Comparison of ENCODE assay signal across 19 cellular contexts in genomic region chr2:86275384-86275799, GRCh38.
A peak's percentile ranks its signal among the peaks of the same experiment; 100 is the strongest.
DNase-seq lines count a peak whose midpoint lies in the region; ATAC-seq, FAIRE-seq and TF ChIP-seq lines count a peak whose summit lies in the region.
"Had no signal": no experiment of that assay in that cellular context is flagged by ENCODE, and none has a peak within 500 bp of the region (broad histone marks: within the 10 kb centered on the region; RNA-seq: fewer than 3 reads in every experiment).

No MANE protein-coding gene starts in this region.

- H3K27ac Mint-ChIP-seq in activated T-cell treated with anti-CD3 and anti-CD28 coated beads, Interleukin-2, amount 50 U/mL, for 72 hours: no peak overlapping the region
- H3K27ac Mint-ChIP-seq: progenitor cell of endocrine pancreas had no signal

- H3K36me3 ChIP-seq in GM12878 (ENCODE audit: control insufficient read depth in 2 of 2, insufficient read depth in 2 of 2, low read length in 1 of 2) (no peaks in the 10 kb centered on the region), stomach (peaks cover 0 to 5% (median 2%) of the 10 kb centered on the region in 4 donors)

- peak overlapping the region; percentile 37 for H2AFZ ChIP-seq in GM12878 (ENCODE audit: control insufficient read depth, low read depth, low read length)

- BruUV-seq in GM12878 (replicated peaks; lab: Mats Ljungman, UMichigan): no TSS peak

- H3K4me3 ChIP-seq in GM12878: no peak overlapping the region
- H3K4me3 ChIP-seq in stomach: no peak overlapping the region

- no peak overlapping the region for H3K9ac ChIP-seq in GM12878 (ENCODE audit: control insufficient read depth, insufficient read depth, low read length)

- no peak for FAIRE-seq in GM12878 (lab: Jason Lieb, UNC)
- FAIRE-seq: islet of Langerhans had no signal

- in situ Hi-C loops in GM12878 (cut with MboI): no loop called here

- ATAC-seq in activated T-cell treated with anti-CD3 and anti-CD28 coated beads, Interleukin-2, amount 50 U/mL, for 72 hours (replicated peaks in 1 of 2): peak; percentile 29 to 53
- peak; percentile 37 for ATAC-seq in HG02642 (IDR thresholded peaks at IDR 0.05; ENCODE audit: poor library complexity, unreplicated experiment)
- peak; percentile 49 for ATAC-seq in GM12878
- ATAC-seq in GM18907 (IDR thresholded peaks at IDR 0.05; ENCODE audit: unreplicated experiment): no peak
- ATAC-seq in GM21381 (IDR thresholded peaks at IDR 0.05; ENCODE audit: unreplicated experiment): no peak

- no peak for DNase-seq in activated T-cell treated with anti-CD3 and anti-CD28 coated beads, Interleukin-2, amount 50 U/mL, for 72 hours
- DNase-seq in activated T-cell treated with anti-CD3 and anti-CD28 coated beads for 4 hours (no peak), GM12878 (ENCODE audit: low read depth, low spot score) (peak; percentile 32), stomach (no peak), DMS153 treated with DMSO at 0.1 percent for 48 hours (lab: John Stamatoyannopoulos, UW; ENCODE audit: unreplicated experiment) (no peak)
- DNase-seq: activated CD4-positive, CD25-positive, alpha-beta regulatory T cell; activated CD8-positive, alpha-beta memory T cell treated with anti-CD3 and anti-CD28 coated beads, Interleukin-2, amount 50 U/mL, for 4 hours; CD4-positive, alpha-beta memory T cell; DND-41; mammary epithelial cell; NCI-H1436; stimulated activated CD4-positive, alpha-beta T cell treated with anti-CD3 and anti-CD28 coated beads, Interleukin-12 subunit alpha, Interleukin-12 subunit beta, amount 100 ng/mL, for 4 hours; T-helper 1 cell had no signal

- H3K27ac ChIP-seq in GM12878 (ENCODE audit: control insufficient read depth, insufficient read depth) (peak overlapping the region; percentile 58), stomach (peak overlapping the region in 4 of 5 donors; percentile 30 to 72 (median 56))

- SMC1A ChIA-PET in GM12878 (lab: Charles Lee; ENCODE audit: uncharacterized antibody, unreplicated experiment): interaction anchor here (0.9 to 3.2 kb wide), 11 partner anchors 11 to 93 kb away, joined by 3 to 13 read pairs (median 4); no protein-coding TSS in a partner anchor

- peaks cover 12% of the 10 kb centered on the region; the same call in 2 of the 3 replicates for H3K9me3 ChIP-seq in GM12878 (replicated peaks; ENCODE audit: control insufficient read depth, insufficient read depth, low read length)
- H3K9me3 ChIP-seq in stomach: peaks cover 0 to 21% (median 17%) of the 10 kb centered on the region in 4 donors

- H3K4me1 Mint-ChIP-seq in activated T-cell treated with anti-CD3 and anti-CD28 coated beads, Interleukin-2, amount 50 U/mL, for 72 hours (ENCODE audit: low read depth): peaks cover 29% of the 10 kb centered on the region
- H3K4me1 Mint-ChIP-seq: CD4-positive, alpha-beta memory T cell had no signal

- CTCF ChIA-PET in GM12878 (lab: Yijun Ruan, JAX): interaction anchor here (1.1 to 2.3 kb wide), 9 partner anchors 15 to 55 kb away, joined by 3 to 8 read pairs (median 5); no protein-coding TSS in a partner anchor

- H3K4me1 ChIP-seq in GM12878 (ENCODE audit: control insufficient read depth, insufficient read depth, low read length): peaks cover 28% of the 10 kb centered on the region
- peaks cover 10 to 24% (median 20%) of the 10 kb centered on the region in 4 donors for H3K4me1 ChIP-seq in stomach

- TF ChIP-seq POLR2A in GM12878 (IDR thresholded peaks at IDR 0.05; ENCODE audit: low read depth, low read length): no peak
- no peak for TF ChIP-seq POLR2A in stomach (IDR thresholded peaks at IDR 0.05)

- H3K4me2 ChIP-seq in GM12878 (ENCODE audit: control insufficient read depth, insufficient read depth): no peak overlapping the region

- RAD21 ChIA-PET in GM12878 (lab: Charles Lee; ENCODE audit: unreplicated experiment): interaction anchor here (1.1 to 3.0 kb wide), 7 partner anchors 22 to 167 kb away, joined by 3 to 18 read pairs (median 8); no protein-coding TSS in a partner anchor

- intact Hi-C loops in GM12878 (cut with micrococcal nuclease; ENCODE audit: unreplicated experiment) (no loop called here), stomach (cut with DNase I; ENCODE audit: low total_unique reads) (no loop called here)

- 26% methylated on average over 4 of the region's 4 CpGs for WGBS in GM12878 (ENCODE audit: insufficient coverage, insufficient replicate concordance, low lambda C conversion rate, missing lambda C conversion rate)
- WGBS in stomach, 5 donors: 53 to 73% (median 60%) methylated on average over 4 of the region's 4 CpGs

- TF ChIP-seq EP300 in GM12878 (IDR thresholded peaks at IDR 0.05; ENCODE audit: borderline replicate concordance in 1 of 2, control insufficient read depth in 1 of 2, low read depth in 2 of 2, low read length in 2 of 2): peak in 1 of 2 experiments; percentile 38; a peak in 1 of 4 replicates
- TF ChIP-seq EP300 in stomach (IDR thresholded peaks at IDR 0.05): no peak

- no peak for TF ChIP-seq CTCF in GM12878 (IDR thresholded peaks at IDR 0.05 in 2 of 3, conservative IDR thresholded peaks at IDR 0.05 in 1 of 3; ENCODE audit: control insufficient read depth in 2 of 3, extremely low read depth in 1 of 3, insufficient read depth in 1 of 3, low read depth in 3 of 3, low read length in 3 of 3)
- TF ChIP-seq CTCF in stomach (IDR thresholded peaks at IDR 0.05): no peak

- TF ChIP-seq RAD21 in GM12878 (IDR thresholded peaks at IDR 0.05; ENCODE audit: insufficient read depth, low read depth, low read length): no peak

- H3K27me3 Mint-ChIP-seq in activated T-cell treated with anti-CD3 and anti-CD28 coated beads, Interleukin-2, amount 50 U/mL, for 72 hours (ENCODE audit: low read depth): peaks cover 6% of the 10 kb centered on the region
- H3K27me3 Mint-ChIP-seq: progenitor cell of endocrine pancreas had no signal

- H3K36me3 Mint-ChIP-seq in activated T-cell treated with anti-CD3 and anti-CD28 coated beads, Interleukin-2, amount 50 U/mL, for 72 hours (ENCODE audit: insufficient read depth in 2 of 2): peaks cover 12 to 16% of the 10 kb centered on the region in 2 donors

- POLR2A ChIA-PET in GM12878 (lab: Charles Lee): interaction anchor here (1.5 to 2.8 kb wide), 3 partner anchors 9 to 50 kb away, joined by 3 to 21 read pairs (median 3); no protein-coding TSS in a partner anchor

- H3K9me3 Mint-ChIP-seq in activated T-cell treated with anti-CD3 and anti-CD28 coated beads, Interleukin-2, amount 50 U/mL, for 72 hours: peaks cover 12 to 15% of the 10 kb centered on the region in 2 donors

- H3K4me3 Mint-ChIP-seq in activated T-cell treated with anti-CD3 and anti-CD28 coated beads, Interleukin-2, amount 50 U/mL, for 72 hours: no peak overlapping the region
- H3K4me3 Mint-ChIP-seq: CD4-positive, alpha-beta memory T cell; natural killer cell treated with Interleukin-12 subunit alpha and Interleukin-12 subunit beta and Interleukin-15 and Interleukin-18, amount 100 ng/mL, for 72 hours had no signal

- no peaks in the 10 kb centered on the region for H3K79me2 ChIP-seq in GM12878 (ENCODE audit: control insufficient read depth, insufficient read depth, low read length)

- H3K27me3 ChIP-seq in GM12878 (replicated peaks in 1 of 2; ENCODE audit: control insufficient read depth in 2 of 2, insufficient read depth in 2 of 2, low read length in 1 of 2): no peaks in the 10 kb centered on the region
- no peaks in the 10 kb centered on the region for H3K27me3 ChIP-seq in stomach

- H4K20me1 ChIP-seq in GM12878 (ENCODE audit: control insufficient read depth, insufficient read depth): no peaks in the 10 kb centered on the region

TF ChIP-seq in GM12878, 131 proteins besides CTCF, POLR2A, EP300 and RAD21 (continues in another document):
- no peak for TF ChIP-seq E2F8 (IDR thresholded peaks at IDR 0.05; ENCODE audit: low read depth, partially characterized antibody)
- TF ChIP-seq MEF2A (IDR thresholded peaks at IDR 0.05; ENCODE audit: insufficient read depth, low read depth, low read length): no peak
- TF ChIP-seq NR2C2 (IDR thresholded peaks at IDR 0.05; ENCODE audit: borderline replicate concordance, control insufficient read depth, insufficient read length, low read depth): no peak
- no peak for TF ChIP-seq USF1 (IDR thresholded peaks at IDR 0.05; ENCODE audit: borderline replicate concordance, extremely low read length, insufficient read depth, low read depth, low read length)
- peak; percentile 13 to 50; a peak in 1 of 4 replicates for TF ChIP-seq BHLHE40 (IDR thresholded peaks at IDR 0.05; ENCODE audit: borderline replicate concordance in 1 of 2, low read depth in 2 of 2, low read length in 1 of 2)
- no peak for TF ChIP-seq PAX8 (IDR thresholded peaks at IDR 0.05)
- TF ChIP-seq MTA3 (IDR thresholded peaks at IDR 0.05; ENCODE audit: borderline replicate concordance, low read length): no peak
- TF ChIP-seq MXI1 (IDR thresholded peaks at IDR 0.05; ENCODE audit: low read depth, low read length): no peak
- no peak for TF ChIP-seq CBX5 (IDR thresholded peaks at IDR 0.05; ENCODE audit: low read depth)
- no peak for TF ChIP-seq MYC (IDR thresholded peaks at IDR 0.05; ENCODE audit: insufficient read depth, insufficient read length, insufficient replicate concordance, low read length, severe bottlenecking)
- no peak for TF ChIP-seq ZNF622 (IDR thresholded peaks at IDR 0.05)

Comparison
In these comparisons a context has a peak if more than half of its experiments do, and no peak if none do; other contexts are left out.
1. ATAC-seq: peak in activated T-cell treated with anti-CD3 and anti-CD28 coated beads, Interleukin-2, amount 50 U/mL, for 72 hours (2 of 2), HG02642 (single experiment) and GM12878 (single experiment); none in GM18907 (single experiment) and GM21381 (single experiment).